In genomic region chr2:168585700-168586099, GRCh38 we compare ENCODE assay signal across 2 cellular contexts.
TF ChIP-seq lines count a peak whose summit lies in the region.

No MANE protein-coding gene starts in this region.

TF ChIP-seq in HepG2, 621 proteins besides CTCF, POLR2A, EP300 and RAD21 (continued from another document):
- TF ChIP-seq BCLAF1 (IDR thresholded peaks at IDR 0.05), result no peak

TF ChIP-seq in K562, 482 proteins besides CTCF, POLR2A, EP300 and RAD21 (continued from another document):
- TF ChIP-seq ZNF395 (CRISPR knock-in tag; IDR thresholded peaks at IDR 0.05) (no peak), CEBPB (tag; IDR thresholded peaks at IDR 0.05) (peak; percentile 90), FOXJ2 (tag; IDR thresholded peaks at IDR 0.05) (no peak), CEBPG (CRISPR knock-in tag; IDR thresholded peaks at IDR 0.05) (peak; percentile 54; the same call in 1 of the 2 replicates), CEBPG (tag; conservative IDR thresholded peaks at IDR 0.05 in 1 of 2, IDR thresholded peaks at IDR 0.05 in 1 of 2) (peak; percentile 50 to 73; a peak in 3 of 4 replicates)
